1 cellular context compared by ENCODE assay signal in genomic region chr17:21239680-21240374, GRCh38.
TF ChIP-seq lines count a peak whose summit lies in the region.

No MANE protein-coding gene starts in this region.

TF ChIP-seq in K562, 482 proteins besides CTCF, POLR2A, EP300 and RAD21 (continued from another document):
- TF ChIP-seq ZBTB33 (CRISPR knock-in tag; IDR thresholded peaks at IDR 0.05) (no peak), CREB3L1 (IDR thresholded peaks at IDR 0.05; ENCODE audit: borderline replicate concordance, low read depth) (no peak), HINFP (tag; conservative IDR thresholded peaks at IDR 0.05; ENCODE audit: low read depth) (no peak), CTCFL (IDR thresholded peaks at IDR 0.05; ENCODE audit: borderline replicate concordance, insufficient read depth, low read depth, low read length, poor library complexity, severe bottlenecking) (peak; percentile 34), ELF1 (tag; IDR thresholded peaks at IDR 0.05) (no peak), STAT5B (CRISPR knock-in tag; IDR thresholded peaks at IDR 0.05) (no peak), ZNF717 (CRISPR knock-in tag; IDR thresholded peaks at IDR 0.05) (no peak), TSC22D4 (tag; IDR thresholded peaks at IDR 0.05) (no peak), CHD1 (IDR thresholded peaks at IDR 0.05; ENCODE audit: low read length) (no peak), PML (IDR thresholded peaks at IDR 0.05; ENCODE audit: low read length) (no peak), MEIS2 (IDR thresholded peaks at IDR 0.05; ENCODE audit: partially characterized antibody) (peak; percentile 53), HDAC6 (IDR thresholded peaks at IDR 0.05; ENCODE audit: low read depth, low read length) (no peak), MCM2 (IDR thresholded peaks at IDR 0.05; ENCODE audit: low read depth) (no peak), ZNF444 (CRISPR knock-in tag; IDR thresholded peaks at IDR 0.05) (no peak), SIX5 (IDR thresholded peaks at IDR 0.05; ENCODE audit: borderline replicate concordance in 1 of 2, insufficient read depth in 1 of 2, low read depth in 1 of 2, low read length in 2 of 2) (no peak), CEBPG (CRISPR knock-in tag; IDR thresholded peaks at IDR 0.05) (peak; percentile 46; the same call in 1 of the 2 replicates), CEBPG (tag; conservative IDR thresholded peaks at IDR 0.05 in 1 of 2, IDR thresholded peaks at IDR 0.05 in 1 of 2) (peak; percentile 36 to 71; a peak in 2 of 4 replicates), SAP30 (IDR thresholded peaks at IDR 0.05; ENCODE audit: borderline replicate concordance, insufficient read depth, low read depth, low read length, poor library complexity, severe bottlenecking) (no peak), RBM34 (IDR thresholded peaks at IDR 0.05; ENCODE audit: borderline replicate concordance, insufficient read depth, low read length) (no peak), DNMT1 (IDR thresholded peaks at IDR 0.05) (no peak), SIN3A (IDR thresholded peaks at IDR 0.05; ENCODE audit: borderline replicate concordance in 2 of 2, control insufficient read depth in 1 of 2, low read depth in 2 of 2, low read length in 2 of 2) (no peak), BDP1 (IDR thresholded peaks at IDR 0.05; ENCODE audit: insufficient read depth, insufficient read length) (no peak), ZNF347 (CRISPR knock-in tag; IDR thresholded peaks at IDR 0.05; ENCODE audit: low read depth) (no peak), ZNF174 (CRISPR knock-in tag; IDR thresholded peaks at IDR 0.05) (no peak), ETV6 (IDR thresholded peaks at IDR 0.05; ENCODE audit: borderline replicate concordance in 1 of 2, low read depth in 2 of 2, low read length in 1 of 2) (no peak), ETV6 (CRISPR knock-in tag; IDR thresholded peaks at IDR 0.05; ENCODE audit: borderline replicate concordance) (no peak), NUFIP1 (IDR thresholded peaks at IDR 0.05; ENCODE audit: partially characterized antibody) (no peak), PBX2 (CRISPR knock-in tag; IDR thresholded peaks at IDR 0.05; ENCODE audit: low read depth) (no peak), PBX2 (tag; conservative IDR thresholded peaks at IDR 0.05; ENCODE audit: low read depth) (peak; percentile 65; the same call in 1 of the 2 replicates)
